Comparison of ENCODE assay signal across 9 cellular contexts in the genomic region with DNA sequence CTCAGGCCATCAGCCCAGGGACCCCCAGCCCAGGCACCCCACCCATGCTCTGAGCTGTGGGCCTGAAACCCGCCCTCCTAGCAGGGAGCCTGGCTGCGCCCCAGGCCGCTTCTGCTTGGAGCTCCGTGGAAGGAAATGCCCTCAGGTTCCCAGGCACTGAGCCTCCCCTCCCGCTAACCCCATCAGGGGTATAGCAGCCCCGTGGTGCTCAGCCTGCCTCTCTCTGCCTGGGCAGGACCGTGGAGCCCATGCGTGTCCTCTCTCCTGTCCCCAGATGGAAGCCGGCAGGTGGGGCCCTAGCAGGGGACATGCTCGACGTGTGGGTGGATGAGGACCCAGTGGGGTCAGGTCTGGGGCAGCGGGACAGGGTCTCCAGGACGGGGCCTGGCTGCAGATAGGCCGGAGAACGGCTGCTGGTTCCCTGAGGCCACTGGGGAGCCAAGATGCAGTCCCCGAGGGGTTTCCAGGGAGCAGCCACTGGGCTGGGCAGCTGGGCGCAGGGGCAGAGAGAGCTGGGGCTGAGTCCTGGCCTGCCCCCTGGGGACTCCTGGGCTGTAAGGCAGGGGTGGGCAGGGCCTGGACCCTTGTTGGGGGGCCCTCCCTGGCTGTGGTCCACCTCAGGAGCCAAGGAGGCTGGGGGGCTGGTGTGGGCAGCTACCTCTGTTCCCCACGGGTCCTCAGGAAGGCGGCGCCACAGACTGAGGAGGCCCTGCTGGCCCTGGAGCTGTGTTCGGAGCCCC.
A peak's percentile ranks its signal among the peaks of the same experiment; 100 is the strongest.
DNase-seq lines count a peak whose midpoint lies in the region; TF ChIP-seq lines count a peak whose summit lies in the region.
"Had no signal": no experiment of that assay in that cellular context is flagged by ENCODE, and none has a peak within 500 bp of the region (broad histone marks: within the 10 kb centered on the region; RNA-seq: fewer than 3 reads in every experiment).

No MANE protein-coding gene starts in this region.

- H2AFZ ChIP-seq in osteoblast (ENCODE audit: low read length): no peak overlapping the region

- no peaks in the 10 kb centered on the region for H3K9me3 ChIP-seq in osteoblast (ENCODE audit: low read depth, low read length)

- peaks cover 16% of the 10 kb centered on the region for H3K4me1 ChIP-seq in osteoblast (ENCODE audit: insufficient read depth, low read length)

- no peaks in the 10 kb centered on the region for H3K27me3 ChIP-seq in BJ (ENCODE audit: control insufficient read depth, insufficient read depth, low read length)
- no peaks in the 10 kb centered on the region for H3K27me3 ChIP-seq in osteoblast (ENCODE audit: insufficient read depth, low read length)

- POLR2A ChIA-PET in BJ (lab: Charles Lee): no interaction called here

- no peak overlapping the region for H3K4me2 ChIP-seq in osteoblast (ENCODE audit: insufficient read depth, low read length)

- no peak for DNase-seq in BJ (ENCODE audit: low read depth)
- DNase-seq in HK-2 (ENCODE audit: unreplicated experiment): peak; percentile 11
- peak; percentile 31 for DNase-seq in cerebellum (ENCODE audit: low spot score)
- peak; percentile 93 for DNase-seq in osteoblast (ENCODE audit: insufficient read length, low spot score, missing footprints)
- no peak for DNase-seq in stimulated activated CD4-positive, alpha-beta T cell treated with anti-CD3 and anti-CD28 coated beads, Interleukin-4, amount 100 ng/mL, for 4 hours
- no peak for DNase-seq in cerebellar nuclear complex (lab: John Stamatoyannopoulos, UW)
- no peak for DNase-seq in EL
- no peak for DNase-seq in NCI-H2029 treated with DMSO at 0.1 percent for 48 hours (lab: John Stamatoyannopoulos, UW)
- DNase-seq: NCI-H526 treated with DMSO at 0.1 percent for 48 hours had no signal

- TF ChIP-seq CTCF in BJ (IDR thresholded peaks at IDR 0.05; ENCODE audit: insufficient read depth, low read depth, low read length): peak; percentile 0; the same call in 1 of the 2 replicates
- TF ChIP-seq CTCF in osteoblast (IDR thresholded peaks at IDR 0.05; ENCODE audit: extremely low read depth, low read depth, low read length): no peak

- peaks cover 3% of the 10 kb centered on the region for H4K20me1 ChIP-seq in osteoblast (ENCODE audit: insufficient read depth, low read length)

- H3K79me2 ChIP-seq in osteoblast (ENCODE audit: insufficient read depth, low read length): peaks cover 7% of the 10 kb centered on the region

- H3K4me3 ChIP-seq in BJ (ENCODE audit: low read depth, low read length): no peak overlapping the region
- H3K4me3 ChIP-seq in osteoblast (ENCODE audit: insufficient read depth, low read length): no peak overlapping the region

- no peaks in the 10 kb centered on the region for H3K36me3 ChIP-seq in BJ (ENCODE audit: control insufficient read depth, insufficient read depth, low read length)
- no peaks in the 10 kb centered on the region for H3K36me3 ChIP-seq in osteoblast (ENCODE audit: insufficient read depth, low read length)

- peak overlapping the region; percentile 42 for H3K27ac ChIP-seq in osteoblast (ENCODE audit: low read depth, low read length)

- CTCF ChIA-PET in BJ (lab: Yijun Ruan, JAX): interaction anchor here (0.8 to 7.8 kb wide), 16 partner anchors 10 to 121 kb away, joined by 3 to 45 read pairs (median 4); a partner anchor contains a TSS

Comparison
In these comparisons a context has a peak if more than half of its experiments do, and no peak if none do; other contexts are left out.
1. DNase-seq: peak in HK-2 (single experiment), cerebellum (single experiment) and osteoblast (single experiment); none in BJ (single experiment), stimulated activated CD4-positive, alpha-beta T cell treated with anti-CD3 and anti-CD28 coated beads, Interleukin-4, amount 100 ng/mL, for 4 hours (0 of 2), cerebellar nuclear complex (0 of 2), EL (single experiment) and NCI-H2029 treated with DMSO at 0.1 percent for 48 hours (single experiment).